In the genomic region with DNA sequence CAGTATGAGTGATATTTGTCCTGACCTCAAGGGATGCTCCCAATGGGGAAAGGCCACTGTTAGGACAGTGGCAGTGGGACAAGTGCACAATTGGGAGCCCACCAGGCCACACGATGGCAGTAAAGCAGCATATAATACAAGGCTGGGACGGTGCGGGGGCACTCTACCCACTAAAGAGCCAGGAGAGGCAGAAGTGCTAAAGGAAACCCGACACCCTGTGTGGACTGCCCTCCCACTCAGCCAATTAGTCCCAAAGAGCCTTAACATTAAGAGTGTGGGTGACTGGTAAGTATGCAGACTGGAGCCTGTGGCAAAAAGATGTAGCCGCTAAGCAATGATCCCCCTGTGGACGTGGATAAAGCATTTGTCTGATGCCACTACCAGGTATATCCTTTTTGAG, we compare ENCODE assay signal across 8 cellular contexts. TPM values are rescaled to one million over a fixed set of nuclear protein-coding genes. Genes with fewer than 3 reads are reported as not detected.
DNase-seq lines count a peak whose midpoint lies in the region; ATAC-seq and TF ChIP-seq lines count a peak whose summit lies in the region.

No MANE protein-coding gene starts in this region.

- POLR2A ChIA-PET in HEK293T (lab: Yijun Ruan, JAX) = no interaction called here
- POLR2A ChIA-PET in activated B cell treated with CpG ODN at 0.5 μM for 24 hours (lab: Charles Lee) = interaction anchor here (1.7 kb wide), 1 partner anchor 8 kb away, joined by 4 read pairs; the partner anchor contains the start of gene ZNF589

- peaks cover 0 to 3% of the 10 kb centered on the region in 2 donors for H3K4me1 ChIP-seq in left lung

- H3K27me3 ChIP-seq in left lung = no peaks in the 10 kb centered on the region

- no peaks in the 10 kb centered on the region for H3K27me3 Mint-ChIP-seq in activated B cell treated with CpG ODN at 0.5 μM for 24 hours

- peak overlapping the region; percentile 32 for H3K4me3 Mint-ChIP-seq in activated B cell treated with CpG ODN at 0.5 μM for 24 hours

- intact Hi-C loops in activated B cell treated with CpG ODN at 0.5 μM for 24 hours (cut with micrococcal nuclease) = loop anchor here (1.0 kb wide), 4 partner anchors 41 to 316 kb away; no protein-coding TSS in a partner anchor
- intact Hi-C loops in left lung (cut with DNase I) = no loop called here

- TF ChIP-seq CTCF in activated B cell treated with CpG ODN at 0.5 μM for 24 hours (IDR thresholded peaks at IDR 0.05) = no peak
- TF ChIP-seq CTCF in left lung (IDR thresholded peaks at IDR 0.05) = peak; percentile 50 to 59

- H3K27ac Mint-ChIP-seq in activated B cell treated with CpG ODN at 0.5 μM for 24 hours = peak overlapping the region; percentile 19

- H3K9me3 Mint-ChIP-seq in activated B cell treated with CpG ODN at 0.5 μM for 24 hours = no peaks in the 10 kb centered on the region

- DNase-seq in DMS79 (lab: John Stamatoyannopoulos, UW) = peak; percentile 16
- DNase-seq in HEK293T (ENCODE audit: extremely low spot score) = peak; percentile 82
- DNase-seq in NCI-H2171 treated with DMSO at 0.1 percent for 48 hours (lab: John Stamatoyannopoulos, UW) = peak; percentile 74
- DNase-seq in activated B cell treated with CpG ODN at 0.5 μM for 24 hours = peak; percentile 34
- DNase-seq in central memory CD4-positive, alpha-beta T cell = peak; percentile 25
- peak; percentile 78 to 83 for DNase-seq in left lung
- DNase-seq in stimulated activated CD4-positive, alpha-beta T cell treated with anti-CD3 and anti-CD28 coated beads, Interleukin-4, amount 100 ng/mL, for 4 hours = peak; percentile 54 to 56

- H3K4me1 Mint-ChIP-seq in activated B cell treated with CpG ODN at 0.5 μM for 24 hours = peaks cover 27% of the 10 kb centered on the region

- no peak overlapping the region for H3K4me3 ChIP-seq in left lung

- CTCF ChIA-PET in HEK293T (lab: Yijun Ruan, JAX) (no interaction called here), activated B cell treated with CpG ODN at 0.5 μM for 24 hours (lab: Charles Lee) (interaction anchor here (0.6 to 3.0 kb wide), 4 partner anchors 38 to 216 kb away, joined by 3 to 20 read pairs (median 9); no protein-coding TSS in a partner anchor)

- H3K9me3 ChIP-seq in left lung = no peaks in the 10 kb centered on the region

- no peaks in the 10 kb centered on the region for H3K36me3 Mint-ChIP-seq in activated B cell treated with CpG ODN at 0.5 μM for 24 hours (ENCODE audit: low read depth)

- H3K27ac ChIP-seq in left lung = no peak overlapping the region

- H3K36me3 ChIP-seq in left lung = no peaks in the 10 kb centered on the region

- ATAC-seq in activated B cell treated with CpG ODN at 0.5 μM for 24 hours (ENCODE audit: low read depth) (peak; percentile 98), left lung (peak; percentile 99), HG02973 (IDR thresholded peaks at IDR 0.05; ENCODE audit: unreplicated experiment) (no peak)

TF ChIP-seq in HEK293T, 16 proteins besides CTCF, POLR2A, EP300 and RAD21:
- TF ChIP-seq L3MBTL2 (conservative IDR thresholded peaks at IDR 0.05) = no peak
- no peak for TF ChIP-seq ZNF384 (IDR thresholded peaks at IDR 0.05)
- TF ChIP-seq CTBP1 (IDR thresholded peaks at IDR 0.05; ENCODE audit: borderline replicate concordance) = no peak

RNA-seq across cellular contexts. Expression of gene ZNF589, which starts 8.2 kb away (rescaled TPM):
- 12.4 and 19.2 TPM in 2 replicates for total RNA-seq in activated B cell treated with CpG ODN at 0.5 μM for 24 hours
- total RNA-seq in left lung = 10 to 100 TPM in 1 of 2 donors, 1 to 10 TPM in 1; 9.0 to 17.5 TPM

RNA-seq across cellular contexts. Expression of gene CAMP, which starts 9.4 kb away (rescaled TPM):
- total RNA-seq in activated B cell treated with CpG ODN at 0.5 μM for 24 hours = 0.29 TPM in 1 of 2 replicates, not detected in the other
- 1 to 10 TPM in 1 of 2 donors, under 1 TPM in 1; 0.93 to 1.4 TPM for total RNA-seq in left lung

RNA-seq across cellular contexts. Expression of gene CDC25A, which starts 44.5 kb away (rescaled TPM):
- total RNA-seq in activated B cell treated with CpG ODN at 0.5 μM for 24 hours (1.7 and 1.8 TPM in 2 replicates), left lung (1 to 10 TPM; 2.8 to 4.7 TPM)

Comparison
In these comparisons a context has a peak if more than half of its experiments do, and no peak if none do; other contexts are left out.
1. DNase-seq: peak in every context shown above with its lines; median percentile 82 in HEK293T; 80 in left lung; 74 in NCI-H2171 treated with DMSO at 0.1 percent for 48 hours; 55 in stimulated activated CD4-positive, alpha-beta T cell treated with anti-CD3 and anti-CD28 coated beads, Interleukin-4, amount 100 ng/mL, for 4 hours; 34 in activated B cell treated with CpG ODN at 0.5 μM for 24 hours; 25 in central memory CD4-positive, alpha-beta T cell; 16 in DMS79.